In genomic region chr3:10283638-10284037, GRCh38 we compare ENCODE assay signal across 1 cellular context.
TF ChIP-seq lines count a peak whose summit lies in the region.

No MANE protein-coding gene starts in this region.

TF ChIP-seq in SK-N-SH, 30 proteins besides CTCF, POLR2A, EP300 and RAD21 (continued from another document):
- TF ChIP-seq SMC3 (IDR thresholded peaks at IDR 0.05; ENCODE audit: low read depth, low read length) (no peak), RCOR1 (IDR thresholded peaks at IDR 0.05; ENCODE audit: low read length) (0 out of 2 replicates have a peak, but pooled peaks have one; percentile 66), NRF1 (IDR thresholded peaks at IDR 0.05; ENCODE audit: low read depth, low read length) (no peak), RFX5 (IDR thresholded peaks at IDR 0.05; ENCODE audit: low read length) (no peak), MXI1 (IDR thresholded peaks at IDR 0.05; ENCODE audit: low read depth, low read length) (0 out of 2 replicates have a peak, but pooled peaks have one; percentile 35), GABPA (IDR thresholded peaks at IDR 0.05; ENCODE audit: low read depth) (no peak)
